11 cellular contexts compared by ENCODE assay signal in genomic region chr9:107733530-107733907, GRCh38.
DNase-seq lines count a peak whose midpoint lies in the region; ATAC-seq, FAIRE-seq and TF ChIP-seq lines count a peak whose summit lies in the region.
"Had no signal": no experiment of that assay in that cellular context is flagged by ENCODE, and none has a peak within 500 bp of the region (broad histone marks: within the 10 kb centered on the region; RNA-seq: fewer than 3 reads in every experiment).

No MANE protein-coding gene starts in this region.

- peaks cover 3% of the 10 kb centered on the region for H3K27me3 Mint-ChIP-seq in neural progenitor cell (ENCODE audit: insufficient read depth, low read depth)

- ATAC-seq in A549 (peak; percentile 29 to 57; a peak in 2 of 6 replicates), HG03159 (IDR thresholded peaks at IDR 0.05; ENCODE audit: unreplicated experiment) (no peak), GM21381 (IDR thresholded peaks at IDR 0.05; ENCODE audit: unreplicated experiment) (no peak)

- H3K4me1 ChIP-seq in A549 (peaks cover 23% of the 10 kb centered on the region), neural progenitor cell (no peaks in the 10 kb centered on the region)

- no peak overlapping the region for H3K27ac Mint-ChIP-seq in neural progenitor cell

- POLR2A ChIA-PET in A549 (lab: Yijun Ruan, JAX) = no interaction called here

- H4K20me1 ChIP-seq in neural progenitor cell (ENCODE audit: low read depth) = no peaks in the 10 kb centered on the region

- no peak overlapping the region for H3K9ac ChIP-seq in neural progenitor cell

- H3K4me2 ChIP-seq in A549 (peak overlapping the region; percentile 69), neural progenitor cell (no peak overlapping the region)

- H3K36me3 Mint-ChIP-seq in neural progenitor cell = no peaks in the 10 kb centered on the region

- no peaks in the 10 kb centered on the region for H3K27me3 ChIP-seq in neural progenitor cell

- no peak for TF ChIP-seq RAD21 in A549 (conservative IDR thresholded peaks at IDR 0.05 in 1 of 2, IDR thresholded peaks at IDR 0.05 in 1 of 2)

- no peak overlapping the region for H3K4me3 Mint-ChIP-seq in neural progenitor cell

- no peaks in the 10 kb centered on the region for H3K79me2 ChIP-seq in neural progenitor cell (ENCODE audit: low read depth)

- no peaks in the 10 kb centered on the region for H3F3A ChIP-seq in neural progenitor cell (ENCODE audit: low read depth)

- CTCF ChIA-PET in A549 (lab: Yijun Ruan, JAX) = interaction anchor here (0.6 to 1.4 kb wide), 2 partner anchors 267 to 836 kb away, joined by 4 to 6 read pairs; no protein-coding TSS in a partner anchor

- H3K9me3 ChIP-seq in A549 (no peaks in the 10 kb centered on the region), neural progenitor cell (ENCODE audit: low read depth) (no peaks in the 10 kb centered on the region)

- no peak for FAIRE-seq in A549 (lab: Jason Lieb, UNC)

- TF ChIP-seq CTCF in A549 (IDR thresholded peaks at IDR 0.05) (no peak), fibroblast of the aortic adventitia (IDR thresholded peaks at IDR 0.05; ENCODE audit: insufficient read depth, low read length) (no peak), neural progenitor cell (IDR thresholded peaks at IDR 0.05) (no peak)

- no peaks in the 10 kb centered on the region for H3K36me3 ChIP-seq in neural progenitor cell

- no peak overlapping the region for H3K4me3 ChIP-seq in A549
- peak overlapping the region; percentile 23 for H3K4me3 ChIP-seq in fibroblast of the aortic adventitia (ENCODE audit: low read depth, low read length)
- no peak overlapping the region for H3K4me3 ChIP-seq in neural progenitor cell

- no peaks in the 10 kb centered on the region for H3K9me3 Mint-ChIP-seq in neural progenitor cell

- no peak for TF ChIP-seq POLR2A in A549 (IDR thresholded peaks at IDR 0.05; ENCODE audit: low read length)

- 62% methylated on average over 5 of the region's 5 CpGs for WGBS in A549 (ENCODE audit: missing lambda C conversion rate)

- DNase-seq in A549 (ENCODE audit: low read depth in 1 of 2, low spot score in 1 of 2) = no peak
- DNase-seq in SK-MEL-5 (ENCODE audit: low read depth, low spot score) = peak; percentile 57
- DNase-seq in fibroblast of the aortic adventitia (ENCODE audit: low read depth) = peak; percentile 46
- DNase-seq in neural progenitor cell (ENCODE audit: low spot score) = no peak
- DNase-seq in NCI-H1436 (lab: John Stamatoyannopoulos, UW) = no peak
- DNase-seq in NCI-H82 (lab: John Stamatoyannopoulos, UW) = no peak
- DNase-seq: activated naive CD4-positive, alpha-beta T cell treated with Interleukin-2 at 50 U/mL for 16 hours; NCI-H1417 treated with DMSO at 0.1 percent for 48 hours; T-helper 2 cell had no signal

- no peak for TF ChIP-seq EP300 in A549 (IDR thresholded peaks at IDR 0.05)

- peak overlapping the region; percentile 40 for H2AFZ ChIP-seq in neural progenitor cell (replicated peaks)

- no peaks in the 10 kb centered on the region for H3K4me1 Mint-ChIP-seq in neural progenitor cell

- in situ Hi-C loops in SK-MEL-5 (cut with HindIII; ENCODE audit: low pct_unique_long_range_greater_than_20kb, low sequenced_read_pairs) = no loop called here

- H3K27ac ChIP-seq in A549 (peak overlapping the region; percentile 49 to 71), neural progenitor cell (no peak overlapping the region)

TF ChIP-seq in A549, 52 proteins besides CTCF, POLR2A, EP300 and RAD21:
- TF ChIP-seq ATOH8 (CRISPR knock-in tag; IDR thresholded peaks at IDR 0.05; ENCODE audit: low read depth) = no peak
- no peak for TF ChIP-seq JUNB (IDR thresholded peaks at IDR 0.05)
- TF ChIP-seq HDAC2 (IDR thresholded peaks at IDR 0.05) = no peak
- TF ChIP-seq NR3C1 (IDR thresholded peaks at IDR 0.05) = no peak

Comparison
In these comparisons a context has a peak if more than half of its experiments do, and no peak if none do; other contexts are left out.
1. ATAC-seq: peak in A549 (2 of 2); none in HG03159 (single experiment) and GM21381 (single experiment).
2. DNase-seq: peak in SK-MEL-5 (single experiment) and fibroblast of the aortic adventitia (single experiment); none in A549 (0 of 2), neural progenitor cell (single experiment), NCI-H1436 (single experiment) and NCI-H82 (single experiment).